ENCODE assay signal across 21 cellular contexts in genomic region chr12:2347844-2348476, GRCh38.
DNase-seq lines count a peak whose midpoint lies in the region; ATAC-seq lines count a peak whose summit lies in the region.
"Had no signal": no experiment of that assay in that cellular context is flagged by ENCODE, and none has a peak within 500 bp of the region (broad histone marks: within the 10 kb centered on the region; RNA-seq: fewer than 3 reads in every experiment).

No MANE protein-coding gene starts in this region.

- H3K4me1 ChIP-seq in BLaER1 (peaks cover 73% of the 10 kb centered on the region), rectal smooth muscle tissue (ENCODE audit: control insufficient read depth, insufficient read depth, low read length) (peaks cover 55% of the 10 kb centered on the region)

- peak overlapping the region; percentile 85 for H3K4me2 ChIP-seq in BLaER1

- H3K27me3 Mint-ChIP-seq in activated CD8-positive, alpha-beta memory T cell treated with anti-CD3 and anti-CD28 coated beads, Interleukin-2, amount 10 ng/mL, durations not matched to agents 7 days and 5 days = peaks cover 42% of the 10 kb centered on the region

- H3K36me3 ChIP-seq in BLaER1 (no peaks in the 10 kb centered on the region), rectal smooth muscle tissue (ENCODE audit: control insufficient read depth, insufficient read depth, low read length) (no peaks in the 10 kb centered on the region)

- no peak overlapping the region for H3K4me3 ChIP-seq in BLaER1
- peak overlapping the region; percentile 1 for H3K4me3 ChIP-seq in rectal smooth muscle tissue (ENCODE audit: low read length)

- no peak overlapping the region for H3K27ac Mint-ChIP-seq in activated CD8-positive, alpha-beta memory T cell treated with anti-CD3 and anti-CD28 coated beads, Interleukin-2, amount 10 ng/mL, durations not matched to agents 7 days and 5 days
- H3K27ac Mint-ChIP-seq: H9; stimulated activated effector memory CD8-positive, alpha-beta T cell treated with anti-CD3 and anti-CD28 coated beads, Interleukin-12 subunit alpha, Interleukin-12 subunit beta, amount 100 ng/mL, for 72 hours; type B pancreatic cell had no signal

- H3K9me3 Mint-ChIP-seq in activated CD8-positive, alpha-beta memory T cell treated with anti-CD3 and anti-CD28 coated beads, Interleukin-2, amount 10 ng/mL, durations not matched to agents 7 days and 5 days (ENCODE audit: low read depth) = no peaks in the 10 kb centered on the region
- H3K9me3 Mint-ChIP-seq: H9; neural crest cell; stimulated activated effector memory CD8-positive, alpha-beta T cell treated with anti-CD3 and anti-CD28 coated beads, Interleukin-12 subunit alpha, Interleukin-12 subunit beta, amount 100 ng/mL, for 72 hours; type B pancreatic cell had no signal

- H3K9ac ChIP-seq in BLaER1 (0 out of 2 replicates have a peak overlapping the region, but pooled peaks have one; percentile 21), rectal smooth muscle tissue (ENCODE audit: low read length) (no peak overlapping the region)

- no peaks in the 10 kb centered on the region for H3K4me1 Mint-ChIP-seq in activated CD8-positive, alpha-beta memory T cell treated with anti-CD3 and anti-CD28 coated beads, Interleukin-2, amount 10 ng/mL, durations not matched to agents 7 days and 5 days
- H3K4me1 Mint-ChIP-seq: stimulated activated effector memory CD8-positive, alpha-beta T cell treated with anti-CD3 and anti-CD28 coated beads, Interleukin-12 subunit alpha, Interleukin-12 subunit beta, amount 100 ng/mL, for 72 hours had no signal

- CTCF ChIA-PET in activated CD8-positive, alpha-beta memory T cell treated with anti-CD3 and anti-CD28 coated beads, Interleukin-2, amount 10 ng/mL, durations not matched to agents 7 days and 5 days (lab: Charles Lee) = no interaction called here

- H3K4me3 Mint-ChIP-seq in activated CD8-positive, alpha-beta memory T cell treated with anti-CD3 and anti-CD28 coated beads, Interleukin-2, amount 10 ng/mL, durations not matched to agents 7 days and 5 days = no peak overlapping the region
- H3K4me3 Mint-ChIP-seq: H9; neural crest cell; stimulated activated effector memory CD8-positive, alpha-beta T cell treated with anti-CD3 and anti-CD28 coated beads, Interleukin-12 subunit alpha, Interleukin-12 subunit beta, amount 100 ng/mL, for 72 hours; type B pancreatic cell had no signal

- no peaks in the 10 kb centered on the region for H3K36me3 Mint-ChIP-seq in activated CD8-positive, alpha-beta memory T cell treated with anti-CD3 and anti-CD28 coated beads, Interleukin-2, amount 10 ng/mL, durations not matched to agents 7 days and 5 days
- H3K36me3 Mint-ChIP-seq: stimulated activated effector memory CD8-positive, alpha-beta T cell treated with anti-CD3 and anti-CD28 coated beads, Interleukin-12 subunit alpha, Interleukin-12 subunit beta, amount 100 ng/mL, for 72 hours had no signal

- H3K9me3 ChIP-seq in BLaER1 = no peaks in the 10 kb centered on the region

- no peaks in the 10 kb centered on the region for H4K20me1 ChIP-seq in BLaER1

- DNase-seq in ecto neural progenitor cell (ENCODE audit: low spot score) (peak; percentile 51), DMS114 treated with DMSO at 0.1 percent for 48 hours (lab: John Stamatoyannopoulos, UW; ENCODE audit: unreplicated experiment) (no peak), NCI-H2171 treated with DMSO at 0.1 percent for 48 hours (lab: John Stamatoyannopoulos, UW) (no peak)
- DNase-seq in activated CD8-positive, alpha-beta memory T cell treated with anti-CD3 and anti-CD28 coated beads, Interleukin-2, amount 10 ng/mL, durations not matched to agents 7 days and 5 days = no peak
- DNase-seq: activated CD4-positive, alpha-beta T cell treated with anti-CD3 and anti-CD28 coated beads, Interleukin-2, amount 50 U/mL, for 48 hours; activated T-cell treated with anti-CD3 and anti-CD28 coated beads for 4 hours; amygdala; GDM1; H9; mesendoderm; NCI-H2107; NCI-H524 treated with DMSO at 0.1 percent for 48 hours; T-helper 1 cell had no signal

- H3K27ac ChIP-seq in BLaER1 (peak overlapping the region; percentile 80), layer of hippocampus (ENCODE audit: low read depth, low read length) (peak overlapping the region; percentile 60), rectal smooth muscle tissue (ENCODE audit: low read depth, low read length) (peak overlapping the region; percentile 86)
- H3K27ac ChIP-seq: C4-2B had no signal

- H3K27me3 ChIP-seq in BLaER1 = no peaks in the 10 kb centered on the region
- peaks cover 2% of the 10 kb centered on the region for H3K27me3 ChIP-seq in layer of hippocampus (ENCODE audit: control insufficient read depth, insufficient read depth, low read length)
- no peaks in the 10 kb centered on the region for H3K27me3 ChIP-seq in rectal smooth muscle tissue (ENCODE audit: control insufficient read depth, insufficient read depth, low read length)

- ATAC-seq in activated CD8-positive, alpha-beta memory T cell treated with anti-CD3 and anti-CD28 coated beads, Interleukin-2, amount 10 ng/mL, durations not matched to agents 7 days and 5 days = no peak
- ATAC-seq in GM21786 (IDR thresholded peaks at IDR 0.05; ENCODE audit: unreplicated experiment) = no peak
- ATAC-seq: stimulated activated effector memory CD8-positive, alpha-beta T cell treated with anti-CD3 and anti-CD28 coated beads, Interleukin-12 subunit alpha, Interleukin-12 subunit beta, amount 100 ng/mL, for 72 hours had no signal
